Comparison of ENCODE assay signal across 28 cellular contexts in the genomic region with DNA sequence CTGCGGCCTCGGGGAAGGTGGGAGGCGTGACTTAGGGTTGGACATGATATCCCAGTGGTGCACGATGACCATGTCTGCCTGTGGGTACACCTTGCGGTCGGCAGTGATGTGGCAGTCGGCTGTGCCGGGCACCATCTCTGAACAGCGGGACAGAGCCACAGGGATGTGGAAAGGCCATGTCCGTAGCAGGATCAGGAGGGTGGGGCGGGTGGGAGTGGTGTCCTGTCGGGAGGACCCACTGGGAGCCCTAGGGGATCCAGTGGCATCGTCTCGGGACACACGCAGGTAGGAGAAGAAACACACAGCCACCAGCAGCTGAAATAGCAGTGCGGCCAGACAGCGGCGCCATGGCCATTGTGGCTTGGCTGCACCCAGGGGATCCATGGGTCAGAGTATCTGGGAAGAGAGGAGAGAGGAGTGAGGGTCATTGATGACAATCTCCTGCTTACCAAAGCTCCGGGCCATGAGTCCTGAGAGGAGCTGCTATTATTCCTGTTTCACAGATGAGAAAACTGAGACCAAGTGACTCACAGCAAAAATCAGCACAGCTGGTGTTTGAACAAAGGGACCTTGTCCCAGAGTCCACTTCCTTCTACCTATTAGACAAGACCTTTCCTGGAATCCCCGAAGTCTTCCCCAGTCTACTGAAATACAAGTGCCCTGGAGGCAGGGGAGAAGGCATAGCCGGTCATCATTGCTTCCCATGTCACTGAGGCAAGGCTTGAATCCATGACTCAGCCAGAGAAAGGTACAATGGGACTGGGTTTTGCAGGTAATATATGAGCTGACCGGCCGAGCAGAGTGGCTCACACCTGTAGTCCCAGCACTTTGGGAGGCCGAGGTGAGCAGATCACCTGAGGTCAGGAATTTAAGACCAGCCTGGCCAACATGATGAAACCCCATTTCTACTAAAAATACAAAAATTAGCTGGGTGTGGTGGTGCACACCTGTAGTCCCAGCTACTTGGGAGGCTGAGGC. TPM values are rescaled to one million over a fixed set of nuclear protein-coding genes. Genes with fewer than 3 reads are reported as not detected.
"Had no signal": no experiment of that assay in that cellular context is flagged by ENCODE, and none has a peak within 500 bp of the region (broad histone marks: within the 10 kb centered on the region; RNA-seq: fewer than 3 reads in every experiment).

No MANE protein-coding gene starts in this region.

- H3K9me3 ChIP-seq: esophagus squamous epithelium, gastroesophageal sphincter, left ventricle myocardium inferior, lower lobe of right lung, psoas muscle, stomach, thyroid gland, upper lobe of left lung, uterus had no signal

- H3K4me1 ChIP-seq: gastroesophageal sphincter, left ventricle myocardium inferior, lower lobe of right lung, psoas muscle, stomach, thyroid gland, upper lobe of left lung, uterus had no signal

- H3K4me3 ChIP-seq: esophagus squamous epithelium, gastroesophageal sphincter, left ventricle myocardium inferior, lower lobe of right lung, psoas muscle, stomach, thyroid gland, upper lobe of left lung, uterus had no signal

- H3K4me3 Mint-ChIP-seq: dendritic cell treated with granulocyte-macrophage colony-stimulating factor and Interleukin-4, amounts not matched to agents 40 ng/mL and 50 ng/mL, for 4 days; effector memory CD8-positive, alpha-beta T cell; memory B cell; mesothelial cell of epicardium; nephron progenitor cell; stimulated activated naive B cell treated with anti-CD40 and anti-IgM and Interleukin-4, amounts not matched to agents 10 μg/mL and 1 μg/mL and 100 μg/mL, for 72 hours had no signal

- H3K27me3 Mint-ChIP-seq: dendritic cell treated with granulocyte-macrophage colony-stimulating factor and Interleukin-4, amounts not matched to agents 40 ng/mL and 50 ng/mL, for 4 days had no signal

- H3K4me1 Mint-ChIP-seq: memory B cell; mesothelial cell of epicardium; nephron progenitor cell; stimulated activated naive B cell treated with anti-CD40 and anti-IgM and Interleukin-4, amounts not matched to agents 10 μg/mL and 1 μg/mL and 100 μg/mL, for 72 hours had no signal

- FAIRE-seq: colon, keratinocyte had no signal

- H3K36me3 ChIP-seq: gastroesophageal sphincter, left ventricle myocardium inferior, lower lobe of right lung, thyroid gland, upper lobe of left lung, uterus had no signal

- H3K27ac ChIP-seq: epithelial cell of prostate, esophagus squamous epithelium, gastroesophageal sphincter, left ventricle myocardium inferior, lower lobe of right lung, psoas muscle, stomach, thyroid gland, upper lobe of left lung, uterus had no signal

- H3K27me3 ChIP-seq: esophagus squamous epithelium, gastroesophageal sphincter, stomach, thyroid gland, upper lobe of left lung, uterus had no signal

- H3K27ac Mint-ChIP-seq: dendritic cell treated with granulocyte-macrophage colony-stimulating factor and Interleukin-4, amounts not matched to agents 40 ng/mL and 50 ng/mL, for 4 days; effector memory CD8-positive, alpha-beta T cell; memory B cell; mesothelial cell of epicardium; nephron progenitor cell; stimulated activated naive B cell treated with anti-CD40 and anti-IgM and Interleukin-4, amounts not matched to agents 10 μg/mL and 1 μg/mL and 100 μg/mL, for 72 hours had no signal

- DNase-seq: effector memory CD8-positive, alpha-beta T cell; esophagus squamous epithelium; foreskin fibroblast; glutamatergic neuron; left cardiac atrium; left ventricle myocardium inferior; lower lobe of right lung; nephron progenitor cell; psoas muscle; retina; stimulated activated CD4-positive, alpha-beta T cell treated with anti-CD3 and anti-CD28 coated beads, Interleukin-2, amount 100 ng/mL, for 24 hours; stimulated activated CD4-positive, alpha-beta T cell treated with anti-CD3 and anti-CD28 coated beads, Interleukin-4, amount 100 ng/mL, for 4 hours; stimulated activated naive B cell treated with anti-CD40 and anti-IgM and Interleukin-4, amounts not matched to agents 10 μg/mL and 1 μg/mL and 100 μg/mL, for 72 hours; stomach; substantia nigra; thyroid gland; uterus had no signal

- ATAC-seq: effector memory CD8-positive, alpha-beta T cell; gastroesophageal sphincter; left cardiac atrium; lower lobe of right lung; psoas muscle; sciatic nerve; stimulated activated naive B cell treated with anti-CD40 and anti-IgM and Interleukin-4, amounts not matched to agents 10 μg/mL and 1 μg/mL and 100 μg/mL, for 72 hours had no signal

- H3K36me3 Mint-ChIP-seq: memory B cell; mesothelial cell of epicardium; stimulated activated naive B cell treated with anti-CD40 and anti-IgM and Interleukin-4, amounts not matched to agents 10 μg/mL and 1 μg/mL and 100 μg/mL, for 72 hours had no signal

- H3K9me3 Mint-ChIP-seq: dendritic cell treated with granulocyte-macrophage colony-stimulating factor and Interleukin-4, amounts not matched to agents 40 ng/mL and 50 ng/mL, for 4 days; effector memory CD8-positive, alpha-beta T cell; memory B cell; mesothelial cell of epicardium; nephron progenitor cell; stimulated activated naive B cell treated with anti-CD40 and anti-IgM and Interleukin-4, amounts not matched to agents 10 μg/mL and 1 μg/mL and 100 μg/mL, for 72 hours had no signal

RNA-seq across cellular contexts. Expression of gene FUT6, which starts 5.2 kb away (rescaled TPM):
- total RNA-seq: left cardiac atrium, left ventricle myocardium inferior, mesothelial cell of epicardium, psoas muscle, sciatic nerve, skeletal muscle tissue, thyroid gland had no signal

RNA-seq across cellular contexts. Expression of gene FUT3, which starts 6.5 kb away (rescaled TPM):
- total RNA-seq: left cardiac atrium, left ventricle myocardium inferior, omental fat pad, sciatic nerve, skeletal muscle tissue had no signal

RNA-seq across cellular contexts. Expression of gene FUT5, which starts 25.6 kb away (rescaled TPM):
- total RNA-seq: esophagus squamous epithelium, gastroesophageal sphincter, left cardiac atrium, left ventricle myocardium inferior, lower lobe of right lung, omental fat pad, psoas muscle, skeletal muscle tissue, thyroid gland, upper lobe of left lung, uterus had no signal

RNA-seq across cellular contexts. Expression of gene NRTN, which starts 39.9 kb away (rescaled TPM):
- total RNA-seq: omental fat pad, psoas muscle, sciatic nerve, skeletal muscle tissue had no signal
